In genomic region chr9:91407580-91408275, GRCh38 we compare ENCODE assay signal across 1 cellular context.
TF ChIP-seq lines count a peak whose summit lies in the region.

No MANE protein-coding gene starts in this region.

TF ChIP-seq in SK-N-SH treated with all-trans-retinoic acid at 6 μM for 48 hours, 23 proteins besides CTCF, POLR2A, EP300 and RAD21:
- no peak for TF ChIP-seq ZFP30 (CRISPR knock-in tag; IDR thresholded peaks at IDR 0.05)
- no peak for TF ChIP-seq TCF4 (CRISPR knock-in tag; IDR thresholded peaks at IDR 0.05; ENCODE audit: borderline replicate concordance)
- no peak for TF ChIP-seq CSRNP3 (CRISPR knock-in tag; IDR thresholded peaks at IDR 0.05)
- no peak for TF ChIP-seq CREB5 (CRISPR knock-in tag; IDR thresholded peaks at IDR 0.05; ENCODE audit: low read depth)
- TF ChIP-seq ESRRG (CRISPR knock-in tag; IDR thresholded peaks at IDR 0.05), result no peak
- TF ChIP-seq BACH2 (CRISPR knock-in tag; IDR thresholded peaks at IDR 0.05; ENCODE audit: borderline replicate concordance), result no peak
- TF ChIP-seq ZC3H10 (CRISPR knock-in tag; IDR thresholded peaks at IDR 0.05), result no peak
- TF ChIP-seq POU6F1 (CRISPR knock-in tag; IDR thresholded peaks at IDR 0.05; ENCODE audit: borderline replicate concordance, low read depth), result no peak
- no peak for TF ChIP-seq PATZ1 (CRISPR knock-in tag; IDR thresholded peaks at IDR 0.05; ENCODE audit: borderline replicate concordance)
TF ChIP-seq in SK-N-SH treated with all-trans-retinoic acid at 6 μM for 48 hours: peak in this region for 0.
